20 cellular contexts compared by ENCODE assay signal in genomic region chr9:115229496-115229895, GRCh38.
DNase-seq lines count a peak whose midpoint lies in the region; ATAC-seq, FAIRE-seq and TF ChIP-seq lines count a peak whose summit lies in the region.
"Had no signal": no experiment of that assay in that cellular context is flagged by ENCODE, and none has a peak within 500 bp of the region (broad histone marks: within the 10 kb centered on the region; RNA-seq: fewer than 3 reads in every experiment).

No MANE protein-coding gene starts in this region.

- RAD21 ChIA-PET in HCT116 (lab: Charles Lee; ENCODE audit: low non-redundant PET in 1 of 2, low total read pairs in 2 of 2, uncharacterized antibody in 2 of 2, unreplicated experiment in 2 of 2) = no interaction called here

- intact Hi-C loops in HCT116 (cut with micrococcal nuclease) = no loop called here

- H3K4me3 ChIP-seq in A549 = no peak overlapping the region
- H3K4me3 ChIP-seq in HCT116 (replicated peaks in 1 of 2; ENCODE audit: low read depth in 1 of 2, low read length in 2 of 2) = no peak overlapping the region
- H3K4me3 ChIP-seq in astrocyte (ENCODE audit: insufficient read depth, low read depth, low read length) = no peak overlapping the region
- no peak overlapping the region for H3K4me3 ChIP-seq in foreskin fibroblast (ENCODE audit: low read depth in 1 of 2, low read length in 2 of 2)
- H3K4me3 ChIP-seq in small intestine (ENCODE audit: low read depth in 1 of 2, low read length in 2 of 2) = no peak overlapping the region
- H3K4me3 ChIP-seq: GM23338, MG63 had no signal

- H3K27ac Mint-ChIP-seq in astrocyte (ENCODE audit: unreplicated experiment) = peak overlapping the region; percentile 6
- no peak overlapping the region for H3K27ac Mint-ChIP-seq in activated CD8-positive, alpha-beta T cell treated with anti-CD3 and anti-CD28 coated beads, Interleukin-2, amount 10 ng/mL, durations not matched to agents 7 days and 5 days
- H3K27ac Mint-ChIP-seq: GM23338 had no signal

- H3K9me3 Mint-ChIP-seq in astrocyte (ENCODE audit: unreplicated experiment) = peaks cover 2% of the 10 kb centered on the region
- no peaks in the 10 kb centered on the region for H3K9me3 Mint-ChIP-seq in activated CD8-positive, alpha-beta T cell treated with anti-CD3 and anti-CD28 coated beads, Interleukin-2, amount 10 ng/mL, durations not matched to agents 7 days and 5 days (ENCODE audit: insufficient read depth)
- H3K9me3 Mint-ChIP-seq: GM23338 had no signal

- H3K4me3 Mint-ChIP-seq in astrocyte (ENCODE audit: unreplicated experiment) = no peak overlapping the region
- H3K4me3 Mint-ChIP-seq in activated CD8-positive, alpha-beta T cell treated with anti-CD3 and anti-CD28 coated beads, Interleukin-2, amount 10 ng/mL, durations not matched to agents 7 days and 5 days = no peak overlapping the region
- H3K4me3 Mint-ChIP-seq: GM23338 had no signal

- H3K36me3 ChIP-seq in HCT116 (ENCODE audit: control insufficient read depth in 1 of 2, insufficient read depth in 2 of 2, low read length in 2 of 2) (no peaks in the 10 kb centered on the region), astrocyte (ENCODE audit: insufficient read depth, low read length) (no peaks in the 10 kb centered on the region), small intestine (ENCODE audit: control insufficient read depth in 2 of 2, insufficient read depth in 2 of 2, low read length in 2 of 2) (no peaks in the 10 kb centered on the region)
- H3K36me3 ChIP-seq: MG63 had no signal

- CTCF ChIA-PET in A549 (lab: Yijun Ruan, JAX) (no interaction called here), HCT116 (lab: Charles Lee) (no interaction called here)
- CTCF ChIA-PET in activated CD8-positive, alpha-beta T cell treated with anti-CD3 and anti-CD28 coated beads, Interleukin-2, amount 10 ng/mL, durations not matched to agents 7 days and 5 days (lab: Charles Lee) = no interaction called here

- no peak overlapping the region for H2AFZ ChIP-seq in HCT116 (ENCODE audit: low read depth, low read length, poor library complexity, severe bottlenecking)
- H2AFZ ChIP-seq in astrocyte (ENCODE audit: low read depth, low read length) = no peak overlapping the region
- H2AFZ ChIP-seq: GM23338 had no signal

- ATAC-seq in A549 (no peak), HCT116 (no peak; the same call in 1 of the 2 replicates), HG02642 (IDR thresholded peaks at IDR 0.05; ENCODE audit: poor library complexity, unreplicated experiment) (no peak)
- ATAC-seq in activated CD8-positive, alpha-beta T cell treated with anti-CD3 and anti-CD28 coated beads, Interleukin-2, amount 10 ng/mL, durations not matched to agents 7 days and 5 days = no peak
- ATAC-seq: GM23338 had no signal

- H3K9ac ChIP-seq in HCT116 (ENCODE audit: low read length) (no peak overlapping the region), astrocyte (ENCODE audit: low read length) (no peak overlapping the region)

- TF ChIP-seq CTCF in A549 (IDR thresholded peaks at IDR 0.05) (no peak), HCT116 (IDR thresholded peaks at IDR 0.05 in 2 of 3, conservative IDR thresholded peaks at IDR 0.05 in 1 of 3; ENCODE audit: borderline replicate concordance in 1 of 3, insufficient read depth in 1 of 3, low read depth in 2 of 3, low read length in 2 of 3) (no peak), astrocyte (IDR thresholded peaks at IDR 0.05; ENCODE audit: insufficient read depth, low read depth, low read length) (no peak), foreskin fibroblast (IDR thresholded peaks at IDR 0.05; ENCODE audit: low read depth, low read length) (no peak)

- 38% methylated on average over 2 of the region's 2 CpGs for WGBS in A549 (ENCODE audit: missing lambda C conversion rate)
- WGBS in small intestine, 3 donors = 80 to 94% (median 84%) methylated on average over 2 of the region's 2 CpGs

- H3K36me3 Mint-ChIP-seq in astrocyte (ENCODE audit: low read depth, unreplicated experiment) = no peaks in the 10 kb centered on the region
- no peaks in the 10 kb centered on the region for H3K36me3 Mint-ChIP-seq in activated CD8-positive, alpha-beta T cell treated with anti-CD3 and anti-CD28 coated beads, Interleukin-2, amount 10 ng/mL, durations not matched to agents 7 days and 5 days (ENCODE audit: low read depth)

- H3K27me3 ChIP-seq in HCT116 (ENCODE audit: insufficient read depth, low read length) = no peaks in the 10 kb centered on the region
- H3K27me3 ChIP-seq in astrocyte (ENCODE audit: insufficient read depth, low read length) = no peaks in the 10 kb centered on the region
- no peaks in the 10 kb centered on the region for H3K27me3 ChIP-seq in small intestine (ENCODE audit: control insufficient read depth in 2 of 2, insufficient read depth in 2 of 2, low read length in 2 of 2)
- H3K27me3 ChIP-seq: MG63 had no signal

- no peaks in the 10 kb centered on the region for H4K20me1 ChIP-seq in HCT116 (ENCODE audit: insufficient read depth)
- H4K20me1 ChIP-seq in astrocyte (ENCODE audit: insufficient read depth, low read length) = no peaks in the 10 kb centered on the region

- DNase-seq in A549 (ENCODE audit: low read depth in 1 of 2, low spot score in 1 of 2) = peak in 1 of 2 experiments; percentile 35
- peak; percentile 27 for DNase-seq in HCT116 (ENCODE audit: low read depth, low spot score)
- DNase-seq in astrocyte (ENCODE audit: low read depth) = no peak
- DNase-seq in foreskin fibroblast = peak; percentile 78 to 84
- DNase-seq in NCI-H146 treated with DMSO at 0.1 percent for 48 hours (lab: John Stamatoyannopoulos, UW; ENCODE audit: unreplicated experiment) = no peak
- DNase-seq in activated CD8-positive, alpha-beta T cell treated with anti-CD3 and anti-CD28 coated beads, Interleukin-2, amount 10 ng/mL, durations not matched to agents 7 days and 5 days = no peak
- DNase-seq in small intestine = no peak
- DNase-seq: 8988T, KBM-7, MG63, NCI-H1105, NCI-H187 treated with DMSO at 0.1 percent for 48 hours, NCI-H446 treated with DMSO at 0.1 percent for 48 hours, NCI-H748 treated with DMSO at 0.1 percent for 48 hours, SIG-M5 had no signal

- H3K79me2 ChIP-seq in HCT116 (ENCODE audit: insufficient read depth, low read length) (no peaks in the 10 kb centered on the region), astrocyte (ENCODE audit: insufficient read depth, low read length) (no peaks in the 10 kb centered on the region)

- no peaks in the 10 kb centered on the region for H3K9me2 ChIP-seq in HCT116 (ENCODE audit: insufficient read depth)

- H3K27ac ChIP-seq in A549 (no peak overlapping the region), HCT116 (ENCODE audit: low read depth, low read length) (no peak overlapping the region), astrocyte (ENCODE audit: low read depth, low read length) (no peak overlapping the region), small intestine (ENCODE audit: low read depth in 1 of 2, low read length in 1 of 2) (no peak overlapping the region)
- H3K27ac ChIP-seq: C4-2B had no signal

- no peaks in the 10 kb centered on the region for H3K9me3 ChIP-seq in A549
- H3K9me3 ChIP-seq in HCT116 (ENCODE audit: control insufficient read depth in 1 of 2, insufficient read depth in 1 of 2, low read depth in 1 of 2, low read length in 2 of 2) = no peaks in the 10 kb centered on the region
- H3K9me3 ChIP-seq in astrocyte (ENCODE audit: insufficient read depth, low read depth, low read length) = peaks cover 4% of the 10 kb centered on the region
- H3K9me3 ChIP-seq in small intestine (ENCODE audit: control insufficient read depth, low read depth) = no peaks in the 10 kb centered on the region
- H3K9me3 ChIP-seq: MG63 had no signal

- TF ChIP-seq RAD21 in A549 (conservative IDR thresholded peaks at IDR 0.05 in 1 of 2, IDR thresholded peaks at IDR 0.05 in 1 of 2) (no peak), HCT116 (IDR thresholded peaks at IDR 0.05; ENCODE audit: low read depth) (no peak)

- no TSS peak for BruUV-seq in HCT116 (replicated peaks; lab: Mats Ljungman, UMichigan)

- POLR2A ChIA-PET in A549 (lab: Yijun Ruan, JAX) = no interaction called here
- POLR2A ChIA-PET in HCT116 (lab: Charles Lee) = no interaction called here
- POLR2A ChIA-PET in activated CD8-positive, alpha-beta T cell treated with anti-CD3 and anti-CD28 coated beads, Interleukin-2, amount 10 ng/mL, durations not matched to agents 7 days and 5 days (lab: Charles Lee) = no interaction called here

- H3K4me2 ChIP-seq in A549 (no peak overlapping the region), HCT116 (ENCODE audit: low read length) (peak overlapping the region; percentile 6; the same call in 1 of the 2 replicates), astrocyte (ENCODE audit: low read length) (no peak overlapping the region)
- H3K4me2 ChIP-seq: GM23338 had no signal

- peaks cover 19% of the 10 kb centered on the region for H3K4me1 Mint-ChIP-seq in astrocyte (ENCODE audit: low read depth, unreplicated experiment)
- no peaks in the 10 kb centered on the region for H3K4me1 Mint-ChIP-seq in activated CD8-positive, alpha-beta T cell treated with anti-CD3 and anti-CD28 coated beads, Interleukin-2, amount 10 ng/mL, durations not matched to agents 7 days and 5 days (ENCODE audit: low read depth)

- peaks cover 2% of the 10 kb centered on the region for H3K27me3 Mint-ChIP-seq in astrocyte (ENCODE audit: low read depth, unreplicated experiment)
- H3K27me3 Mint-ChIP-seq in activated CD8-positive, alpha-beta T cell treated with anti-CD3 and anti-CD28 coated beads, Interleukin-2, amount 10 ng/mL, durations not matched to agents 7 days and 5 days (ENCODE audit: low read depth) = peaks cover 6% of the 10 kb centered on the region

- TF ChIP-seq POLR2A in A549 (IDR thresholded peaks at IDR 0.05; ENCODE audit: low read length) (no peak), HCT116 (IDR thresholded peaks at IDR 0.05; ENCODE audit: borderline replicate concordance, extremely low read depth, insufficient read depth, insufficient read length) (no peak)

- no peak for FAIRE-seq in A549 (lab: Jason Lieb, UNC)
- no peak for FAIRE-seq in astrocyte (lab: Jason Lieb, UNC)
- FAIRE-seq in small intestine (lab: Jason Lieb, UNC) = no peak
- FAIRE-seq: GM12891, RCC 7860 had no signal

- H3K4me1 ChIP-seq in A549 (peaks cover 21% of the 10 kb centered on the region), HCT116 (ENCODE audit: control insufficient read depth in 1 of 2, insufficient read depth in 2 of 2, low read length in 2 of 2) (peaks cover 5 to 21% of the 10 kb centered on the region in 2 experiments; a peak in 3 of 4 replicates), astrocyte (ENCODE audit: insufficient read depth, low read length) (peaks cover 9% of the 10 kb centered on the region), small intestine (ENCODE audit: control insufficient read depth in 2 of 2, insufficient read depth in 1 of 2, low read depth in 1 of 2, low read length in 1 of 2) (no peaks in the 10 kb centered on the region)

- no peak for TF ChIP-seq EP300 in A549 (IDR thresholded peaks at IDR 0.05)

TF ChIP-seq in A549, 52 proteins besides CTCF, POLR2A, EP300 and RAD21 (continues in another document):
- no peak for TF ChIP-seq JUN (IDR thresholded peaks at IDR 0.05)
- TF ChIP-seq FOSL2 (IDR thresholded peaks at IDR 0.05) = no peak
- TF ChIP-seq FOSL2 (CRISPR knock-in tag; IDR thresholded peaks at IDR 0.05) = peak; percentile 9; the same call in 1 of the 2 replicates
- no peak for TF ChIP-seq TFCP2L1 (CRISPR knock-in tag; IDR thresholded peaks at IDR 0.05)

TF ChIP-seq in HCT116, 20 proteins besides CTCF, POLR2A, EP300 and RAD21 (continues in another document):
- TF ChIP-seq SP1 (IDR thresholded peaks at IDR 0.05; ENCODE audit: low read depth) = 0 out of 2 replicates have a peak, but pooled peaks have one; percentile 8
- no peak for TF ChIP-seq EGR1 (IDR thresholded peaks at IDR 0.05; ENCODE audit: low read depth)

Comparison
In these comparisons a context has a peak if more than half of its experiments do, and no peak if none do; other contexts are left out.
1. DNase-seq: peak in HCT116 (single experiment) and foreskin fibroblast (2 of 2); none in astrocyte (single experiment), NCI-H146 treated with DMSO at 0.1 percent for 48 hours (single experiment), activated CD8-positive, alpha-beta T cell treated with anti-CD3 and anti-CD28 coated beads, Interleukin-2, amount 10 ng/mL, durations not matched to agents 7 days and 5 days (single experiment) and small intestine (single experiment).